15 cellular contexts compared by ENCODE assay signal in the genomic region with DNA sequence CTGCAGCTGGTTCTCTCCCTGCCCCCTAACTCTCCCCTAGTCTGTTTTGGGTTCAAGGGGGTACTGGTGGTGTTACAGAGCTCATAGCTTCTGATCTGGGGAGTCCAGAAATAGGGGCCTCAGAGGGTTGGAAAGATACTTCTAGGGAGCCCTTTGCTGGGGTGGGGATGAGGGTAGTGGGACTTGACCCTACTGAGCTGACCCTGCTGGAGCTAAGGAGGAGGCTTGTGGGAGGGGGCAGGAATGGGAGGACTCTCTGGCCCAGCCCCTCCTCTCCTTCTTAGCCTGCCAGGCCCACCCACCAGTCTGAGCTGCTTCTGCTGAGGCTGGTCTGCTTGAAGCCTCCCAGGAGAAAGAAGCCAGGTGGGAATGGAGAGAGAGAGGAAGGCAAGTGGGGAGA. TPM values are rescaled to one million over a fixed set of nuclear protein-coding genes. Genes with fewer than 3 reads are reported as not detected.
A peak's percentile ranks its signal among the peaks of the same experiment; 100 is the strongest.
DNase-seq lines count a peak whose midpoint lies in the region; ATAC-seq and TF ChIP-seq lines count a peak whose summit lies in the region.
"Had no signal": no experiment of that assay in that cellular context is flagged by ENCODE, and none has a peak within 500 bp of the region (broad histone marks: within the 10 kb centered on the region; RNA-seq: fewer than 3 reads in every experiment).

A gene (plus strand): TSS at position 301 of the 400 bp plus-strand sequence. CDS start 1,571 bp downstream, outside the sequence.

- TF ChIP-seq POLR2A in gastroesophageal sphincter (IDR thresholded peaks at IDR 0.05), result no peak
- TF ChIP-seq POLR2A in ovary (IDR thresholded peaks at IDR 0.05), result no peak
- no peak for TF ChIP-seq POLR2A in vagina (IDR thresholded peaks at IDR 0.05)

- H3K4me3 ChIP-seq in left ventricle myocardium inferior (no peak within 1 kb of the TSS), gastroesophageal sphincter (no peak within 1 kb of the TSS), ovary (no peak within 1 kb of the TSS), vagina (no peak within 1 kb of the TSS)
- H3K4me3 ChIP-seq: hepatocyte had no signal

- TF ChIP-seq CTCF in left ventricle myocardium inferior (IDR thresholded peaks at IDR 0.05; ENCODE audit: borderline replicate concordance) (no peak), gastroesophageal sphincter (IDR thresholded peaks at IDR 0.05) (no peak), ovary (IDR thresholded peaks at IDR 0.05) (no peak), vagina (IDR thresholded peaks at IDR 0.05) (no peak)

- ATAC-seq in Right ventricle myocardium inferior (no peak), gastroesophageal sphincter (no peak), GM21381 (IDR thresholded peaks at IDR 0.05; ENCODE audit: unreplicated experiment) (no peak)
- ATAC-seq: stimulated activated naive CD8-positive, alpha-beta T cell treated with anti-CD3 and anti-CD28 coated beads, Interleukin-15, Interleukin-2, amounts not matched to agents 100 U/mL and 50 U/mL, for 24 hours had no signal

- peaks cover 63% of the 10 kb centered on the region for H3K36me3 ChIP-seq in left ventricle myocardium inferior
- H3K36me3 ChIP-seq in gastroesophageal sphincter, result peaks cover 0 to 97% of the 10 kb centered on the region in 2 donors
- H3K36me3 ChIP-seq in ovary, result no peaks in the 10 kb centered on the region
- H3K36me3 ChIP-seq in vagina, result peaks cover 0 to 52% of the 10 kb centered on the region in 2 donors

- DNase-seq in left ventricle myocardium inferior (no peak), Right ventricle myocardium inferior (ENCODE audit: missing footprints) (no peak), ovary (peak in 1 of 5 donors; percentile 13), vagina (ENCODE audit: extremely low spot score in 2 of 2) (no peak), NCI-H187 (lab: John Stamatoyannopoulos, UW) (no peak), T-helper 1 cell (no peak)
- DNase-seq: activated CD4-positive, alpha-beta T cell treated with anti-CD3 and anti-CD28 coated beads for 48 hours; EL; MV-4-11; NCI-H748 treated with DMSO at 0.1 percent for 48 hours; stimulated activated naive CD8-positive, alpha-beta T cell treated with anti-CD3 and anti-CD28 coated beads, Interleukin-15, Interleukin-2, amounts not matched to agents 100 U/mL and 50 U/mL, for 24 hours had no signal

- peak within 1 kb of the TSS; percentile 61 for H3K27ac ChIP-seq in left ventricle myocardium inferior (replicated peaks)
- H3K27ac ChIP-seq in gastroesophageal sphincter, result peak within 1 kb of the TSS in 3 of 4 donors; percentile 60 to 74 (median 64)
- H3K27ac ChIP-seq in ovary, result no peak within 1 kb of the TSS
- H3K27ac ChIP-seq in vagina, result peak within 1 kb of the TSS; percentile 39
- H3K27ac ChIP-seq: hepatocyte, HL-60 had no signal

- peaks cover 8% of the 10 kb centered on the region for H3K4me1 ChIP-seq in left ventricle myocardium inferior
- peaks cover 0 to 18% (median 0%) of the 10 kb centered on the region in 3 donors for H3K4me1 ChIP-seq in gastroesophageal sphincter
- H3K4me1 ChIP-seq in ovary (ENCODE audit: insufficient read depth), result no peaks in the 10 kb centered on the region
- no peaks in the 10 kb centered on the region for H3K4me1 ChIP-seq in vagina

- no peaks in the 10 kb centered on the region for H3K27me3 ChIP-seq in left ventricle myocardium inferior (ENCODE audit: low read depth)
- H3K27me3 ChIP-seq in gastroesophageal sphincter, result no peaks in the 10 kb centered on the region
- no peaks in the 10 kb centered on the region for H3K27me3 ChIP-seq in ovary
- no peaks in the 10 kb centered on the region for H3K27me3 ChIP-seq in vagina
- H3K27me3 ChIP-seq: hepatocyte had no signal

- no peak for TF ChIP-seq EP300 in gastroesophageal sphincter (IDR thresholded peaks at IDR 0.05)
- TF ChIP-seq EP300 in ovary (IDR thresholded peaks at IDR 0.05), result no peak

- H3K9me3 ChIP-seq in left ventricle myocardium inferior (replicated peaks), result no peaks in the 10 kb centered on the region
- H3K9me3 ChIP-seq in gastroesophageal sphincter, result no peaks in the 10 kb centered on the region
- no peaks in the 10 kb centered on the region for H3K9me3 ChIP-seq in ovary
- no peaks in the 10 kb centered on the region for H3K9me3 ChIP-seq in vagina

- intact Hi-C loops in left ventricle myocardium inferior (cut with micrococcal nuclease) (no loop called here), Right ventricle myocardium inferior (cut with DNase I) (no loop called here), ovary (cut with DNase I) (no loop called here), vagina (cut with DNase I) (no loop called here)

RNA-seq across cellular contexts. Expression of the gene that starts here (rescaled TPM):
- total RNA-seq in left ventricle myocardium inferior (9.2 TPM), Right ventricle myocardium inferior (7.8 TPM), gastroesophageal sphincter (10 to 100 TPM in 2 of 4 donors, 1 to 10 TPM in 2; 5.0 to 15.1 (median 10.1) TPM), ovary (10 to 100 TPM; 11.8 to 47.3 (median 36.8) TPM), vagina (13.3 TPM)
- polyA plus RNA-seq in ovary, result 10 to 100 TPM; 29.8 to 36.7 TPM

Comparison
In these comparisons a context has a peak if more than half of its experiments do, and no peak if none do; other contexts are left out.
1. H3K27ac ChIP-seq: peak in left ventricle myocardium inferior (single experiment), gastroesophageal sphincter (3 of 4) and vagina (single experiment); none in ovary (0 of 2).